ENCODE assay signal across 8 cellular contexts in the genomic region with DNA sequence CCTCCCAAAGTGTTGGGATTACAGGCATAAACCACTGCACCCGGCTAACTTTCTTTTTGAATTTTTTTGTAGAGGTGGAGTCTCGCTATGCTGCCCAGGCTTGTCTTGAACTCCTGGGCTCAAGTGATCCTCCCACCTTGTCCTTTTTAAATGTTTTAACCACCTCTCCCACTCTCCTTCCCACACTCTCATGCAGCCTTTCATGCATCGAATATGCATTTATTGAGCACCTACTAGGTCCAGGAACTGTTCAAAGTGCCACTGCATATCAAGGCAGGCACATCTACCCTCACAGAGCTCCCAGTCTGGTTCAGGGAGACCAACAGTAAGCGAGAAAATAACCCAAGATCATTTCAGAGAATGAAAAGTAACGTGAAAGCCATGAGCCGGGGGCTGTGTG. TPM values are rescaled to one million over a fixed set of nuclear protein-coding genes. Genes with fewer than 3 reads are reported as not detected.
DNase-seq lines count a peak whose midpoint lies in the region; ATAC-seq and TF ChIP-seq lines count a peak whose summit lies in the region.

No MANE protein-coding gene starts in this region.

- H3K4me3 ChIP-seq in AG04450 (ENCODE audit: low read depth, low read length) (peak overlapping the region; percentile 84), Karpas-422 (ENCODE audit: low read length) (peak overlapping the region; percentile 98), choroid plexus epithelial cell (ENCODE audit: low read depth, low read length) (peak overlapping the region; percentile 89)

- peak overlapping the region; percentile 98 for H3K9ac ChIP-seq in Karpas-422 (ENCODE audit: low read length)

- no peak for DNase-seq in AG04450 (ENCODE audit: low read depth, low spot score)
- no peak for DNase-seq in Karpas-422
- DNase-seq in choroid plexus epithelial cell (ENCODE audit: low read depth) = no peak
- no peak for DNase-seq in natural killer cell
- DNase-seq in stimulated activated CD4-positive, alpha-beta T cell treated with anti-CD3 and anti-CD28 coated beads, Interleukin-4, amount 100 ng/mL, for 24 hours = no peak

- H3K4me3 Mint-ChIP-seq in natural killer cell = peak overlapping the region; percentile 89

- H3K27ac Mint-ChIP-seq in natural killer cell = peak overlapping the region; percentile 86 to 92

- peak overlapping the region; percentile 83 for H3K4me2 ChIP-seq in Karpas-422 (ENCODE audit: low read depth, low read length, poor library complexity, severe bottlenecking)

- peaks cover 20 to 30% of the 10 kb centered on the region in 2 donors for H3K4me1 Mint-ChIP-seq in natural killer cell

- H3K79me2 ChIP-seq in Karpas-422 (ENCODE audit: low read length) = peaks cover 44% of the 10 kb centered on the region

- no peaks in the 10 kb centered on the region for H3K27me3 ChIP-seq in AG04450 (ENCODE audit: control insufficient read depth, insufficient read depth, low read length)
- no peaks in the 10 kb centered on the region for H3K27me3 ChIP-seq in Karpas-422 (ENCODE audit: low read length)

- no peaks in the 10 kb centered on the region for H3K9me3 ChIP-seq in AG04450 (ENCODE audit: control insufficient read depth, insufficient read depth, low read length)
- H3K9me3 ChIP-seq in Karpas-422 (ENCODE audit: low read length) = no peaks in the 10 kb centered on the region

- no peaks in the 10 kb centered on the region for H3K36me3 ChIP-seq in Karpas-422 (ENCODE audit: insufficient read depth, low read length)

- no peaks in the 10 kb centered on the region for H3K9me2 ChIP-seq in Karpas-422 (replicated peaks; ENCODE audit: insufficient read depth, low read length)

- intact Hi-C loops in natural killer cell (cut with micrococcal nuclease) = no loop called here

- CTCF ChIA-PET in AG04450 (lab: Charles Lee) = interaction anchor here (0.9 kb wide), 1 partner anchor 20 kb away, joined by 3 read pairs; no protein-coding TSS in a partner anchor

- peaks cover 23% of the 10 kb centered on the region for H3K4me1 ChIP-seq in Karpas-422 (ENCODE audit: low read length)

- no peaks in the 10 kb centered on the region for H3K9me3 Mint-ChIP-seq in natural killer cell

- POLR2A ChIA-PET in AG04450 (lab: Yijun Ruan, JAX) = no interaction called here

- no peaks in the 10 kb centered on the region for H4K20me1 ChIP-seq in Karpas-422 (ENCODE audit: insufficient read depth, low read depth, low read length)

- H3K36me3 Mint-ChIP-seq in natural killer cell = no peaks in the 10 kb centered on the region

- H2AFZ ChIP-seq in Karpas-422 (ENCODE audit: low read length) = no peak overlapping the region

- no peak for TF ChIP-seq CTCF in AG04450 (IDR thresholded peaks at IDR 0.05; ENCODE audit: low read depth, low read length)
- no peak for TF ChIP-seq CTCF in choroid plexus epithelial cell (conservative IDR thresholded peaks at IDR 0.05; ENCODE audit: low read depth, low read length)
- TF ChIP-seq CTCF in natural killer cell (IDR thresholded peaks at IDR 0.05) = no peak

- H3K27ac ChIP-seq in AG04450 (ENCODE audit: low read depth, low read length) = no peak overlapping the region
- peak overlapping the region; percentile 78 for H3K27ac ChIP-seq in Karpas-422 (ENCODE audit: low read length)

- ATAC-seq in natural killer cell (no peak), HG03097 (IDR thresholded peaks at IDR 0.05; ENCODE audit: low FRiP score, unreplicated experiment) (no peak), HG03280 (IDR thresholded peaks at IDR 0.05; ENCODE audit: unreplicated experiment) (no peak), HG03460 (IDR thresholded peaks at IDR 0.05; ENCODE audit: unreplicated experiment) (no peak)

- H3K27me3 Mint-ChIP-seq in natural killer cell (ENCODE audit: low read depth in 2 of 2) = no peaks in the 10 kb centered on the region

RNA-seq across cellular contexts. Expression of a gene that starts 1.2 kb away (rescaled TPM):
- 1.0 and 2.9 TPM in 2 replicates for polyA plus RNA-seq in AG04450 (2011; rRNA removed)
- polyA minus RNA-seq in AG04450 (2011; rRNA and poly(A)+ RNA removed) = 0.96 and 1.2 TPM in 2 replicates
- total RNA-seq in Karpas-422 (2014; rRNA removed; shearing (Covaris generic); ENCODE audit: low replicate concordance) = 2.1 and 2.7 TPM in 2 replicates
- total RNA-seq in natural killer cell = 10 to 100 TPM; 22.6 to 24.8 (median 22.7) TPM

RNA-seq across cellular contexts. Expression of a gene that starts 37.1 kb away (rescaled TPM):
- polyA plus RNA-seq in AG04450 (2011; rRNA removed) = 103 and 125 TPM in 2 replicates
- 82.2 and 114 TPM in 2 replicates for polyA minus RNA-seq in AG04450 (2011; rRNA and poly(A)+ RNA removed)
- 28.7 and 68.1 TPM in 2 replicates for total RNA-seq in Karpas-422 (2014; rRNA removed; shearing (Covaris generic); ENCODE audit: low replicate concordance)
- total RNA-seq in natural killer cell = 10 to 100 TPM; 26.6 to 28.7 (median 28.3) TPM

RNA-seq across cellular contexts. Expression of a gene that starts 38.8 kb away (rescaled TPM):
- 3.0 and 4.0 TPM in 2 replicates for polyA plus RNA-seq in AG04450 (2011; rRNA removed)
- polyA minus RNA-seq in AG04450 (2011; rRNA and poly(A)+ RNA removed) = 6.0 and 7.1 TPM in 2 replicates
- 7.8 and 12.5 TPM in 2 replicates for total RNA-seq in Karpas-422 (2014; rRNA removed; shearing (Covaris generic); ENCODE audit: low replicate concordance)
- 10 to 100 TPM; 11.0 to 13.9 (median 13.7) TPM for total RNA-seq in natural killer cell
